23 cellular contexts compared by ENCODE assay signal in genomic region chr3:136396916-136397315, GRCh38.
DNase-seq lines count a peak whose midpoint lies in the region; FAIRE-seq and TF ChIP-seq lines count a peak whose summit lies in the region.
"Had no signal": no experiment of that assay in that cellular context is flagged by ENCODE, and none has a peak within 500 bp of the region (broad histone marks: within the 10 kb centered on the region; RNA-seq: fewer than 3 reads in every experiment).

No MANE protein-coding gene starts in this region.

- no peak overlapping the region for H4K8ac ChIP-seq in mesenchymal stem cell (ENCODE audit: low read length)

- no peak overlapping the region for H3K4me3 Mint-ChIP-seq in chondrocyte (ENCODE audit: unreplicated experiment)
- H3K4me3 Mint-ChIP-seq: memory B cell, WTC11 had no signal

- no peak overlapping the region for H2BK120ac ChIP-seq in mesenchymal stem cell (ENCODE audit: low read depth, low read length)

- no peak overlapping the region for H3K4ac ChIP-seq in mesenchymal stem cell (ENCODE audit: low read depth in 1 of 2, low read length in 2 of 2)

- H3K36me3 ChIP-seq in mesenchymal stem cell (ENCODE audit: control insufficient read depth in 1 of 2, insufficient read depth in 2 of 2, low read depth in 1 of 2, low read length in 2 of 2): peaks cover 10 to 32% of the 10 kb centered on the region in 2 experiments
- H3K36me3 ChIP-seq: thyroid gland had no signal

- no peaks in the 10 kb centered on the region for H3K79me1 ChIP-seq in mesenchymal stem cell (replicated peaks; ENCODE audit: low read length, poor library complexity, severe bottlenecking)

- H2AK5ac ChIP-seq in mesenchymal stem cell (ENCODE audit: low read length, severe bottlenecking): no peak overlapping the region

- no peak overlapping the region for H3K14ac ChIP-seq in mesenchymal stem cell (ENCODE audit: low read length in 2 of 2)

- H3K36me3 Mint-ChIP-seq in chondrocyte (ENCODE audit: low read depth): peaks cover 8% of the 10 kb centered on the region
- H3K36me3 Mint-ChIP-seq: WTC11 had no signal

- H3K4me2 ChIP-seq in mesenchymal stem cell (ENCODE audit: low read length, poor library complexity, severe bottlenecking): no peak overlapping the region

- H3K27me3 ChIP-seq in mesenchymal stem cell (ENCODE audit: control insufficient read depth in 1 of 2, insufficient read depth in 1 of 2, low read length in 2 of 2): no peaks in the 10 kb centered on the region
- H3K27me3 ChIP-seq: thyroid gland had no signal

- no peak overlapping the region for H2BK15ac ChIP-seq in mesenchymal stem cell (ENCODE audit: low read depth, poor library complexity, severe bottlenecking)

- H3K9me3 Mint-ChIP-seq in chondrocyte (ENCODE audit: low read depth): no peaks in the 10 kb centered on the region
- H3K9me3 Mint-ChIP-seq: memory B cell, WTC11 had no signal

- H3K27me3 Mint-ChIP-seq in chondrocyte (ENCODE audit: low read depth): no peaks in the 10 kb centered on the region
- H3K27me3 Mint-ChIP-seq: memory B cell had no signal

- DNase-seq in D721Med (ENCODE audit: insufficient read length, low spot score) (no peak), M059J (ENCODE audit: low read depth) (peak; percentile 35), chondrocyte (ENCODE audit: low spot score) (no peak), mesenchymal stem cell (peak; percentile 55), Ammon's horn (ENCODE audit: low spot score) (no peak), caudate nucleus (lab: John Stamatoyannopoulos, UW) (no peak), NOMO-1 treated with DMSO at 0.1 percent for 48 hours (lab: John Stamatoyannopoulos, UW; ENCODE audit: unreplicated experiment) (no peak), amygdala (lab: John Stamatoyannopoulos, UW) (no peak)
- DNase-seq: activated CD4-positive, alpha-beta T cell treated with anti-CD3 and anti-CD28 coated beads, Interleukin-2, amount 50 U/mL, for 48 hours; activated naive CD4-positive, alpha-beta T cell; AML-193; GOT3; left cardiac atrium; NCI-H1436 treated with DMSO at 0.1 percent for 48 hours; NCI-H524; nucleus accumbens; retina; stimulated activated CD4-positive, alpha-beta T cell treated with anti-CD3 and anti-CD28 coated beads, Interleukin-4, amount 100 ng/mL, for 24 hours; stimulated activated naive CD8-positive, alpha-beta T cell treated with anti-CD3 and anti-CD28 coated beads, Interleukin-15, Interleukin-2, amounts not matched to agents 100 U/mL and 50 U/mL, for 24 hours; T1000; thyroid gland had no signal

- no peaks in the 10 kb centered on the region for H3K9me3 ChIP-seq in mesenchymal stem cell (ENCODE audit: control insufficient read depth, low read length)
- H3K9me3 ChIP-seq: thyroid gland had no signal

- H3K27ac Mint-ChIP-seq in chondrocyte (ENCODE audit: unreplicated experiment): peak overlapping the region; percentile 36
- H3K27ac Mint-ChIP-seq: memory B cell, WTC11 had no signal

- no peak overlapping the region for H2BK5ac ChIP-seq in mesenchymal stem cell (ENCODE audit: low read depth, low read length, poor library complexity, severe bottlenecking)

- no peak overlapping the region for H4K91ac ChIP-seq in mesenchymal stem cell (ENCODE audit: low read length)

- FAIRE-seq in D721Med (lab: Jason Lieb, UNC): peak; percentile 58

- H2BK12ac ChIP-seq in mesenchymal stem cell (ENCODE audit: low read length in 2 of 2): no peak overlapping the region

- peaks cover 15% of the 10 kb centered on the region for H3K4me1 Mint-ChIP-seq in chondrocyte (ENCODE audit: low read depth)
- H3K4me1 Mint-ChIP-seq: memory B cell, WTC11 had no signal

- no peak overlapping the region for H3K23ac ChIP-seq in mesenchymal stem cell (ENCODE audit: low read length in 2 of 2)

- TF ChIP-seq CTCF in D721Med (IDR thresholded peaks at IDR 0.05; ENCODE audit: insufficient read depth, missing control alignments) (no peak), chondrocyte (IDR thresholded peaks at IDR 0.05) (no peak)

- no peak overlapping the region for H3K27ac ChIP-seq in mesenchymal stem cell (ENCODE audit: low read length, poor library complexity, severe bottlenecking)
- no peak overlapping the region for H3K27ac ChIP-seq in caudate nucleus (ENCODE audit: low read depth, low read length)
- H3K27ac ChIP-seq: thyroid gland had no signal

- no peak overlapping the region for H2AFZ ChIP-seq in mesenchymal stem cell (ENCODE audit: low read depth, low read length)

- no peaks in the 10 kb centered on the region for H3K4me1 ChIP-seq in mesenchymal stem cell (ENCODE audit: control insufficient read depth, insufficient read depth, low read depth, low read length)
- H3K4me1 ChIP-seq: thyroid gland had no signal

- no peak overlapping the region for H3K9ac ChIP-seq in mesenchymal stem cell (ENCODE audit: low read length)

- H3K18ac ChIP-seq in mesenchymal stem cell (ENCODE audit: low read depth in 1 of 2, low read length in 2 of 2): no peak overlapping the region

- H3K4me3 ChIP-seq in mesenchymal stem cell (ENCODE audit: insufficient read depth in 1 of 2, low read depth in 1 of 2, low read length in 2 of 2): no peak overlapping the region
- H3K4me3 ChIP-seq: thyroid gland had no signal

Comparison
In these comparisons a context has a peak if more than half of its experiments do, and no peak if none do; other contexts are left out.
1. DNase-seq: peak in M059J (single experiment) and mesenchymal stem cell (single experiment); none in D721Med (single experiment), chondrocyte (single experiment), Ammon's horn (single experiment), caudate nucleus (0 of 61), NOMO-1 treated with DMSO at 0.1 percent for 48 hours (single experiment) and amygdala (0 of 56).